ENCODE assay signal across 28 cellular contexts in the genomic region with DNA sequence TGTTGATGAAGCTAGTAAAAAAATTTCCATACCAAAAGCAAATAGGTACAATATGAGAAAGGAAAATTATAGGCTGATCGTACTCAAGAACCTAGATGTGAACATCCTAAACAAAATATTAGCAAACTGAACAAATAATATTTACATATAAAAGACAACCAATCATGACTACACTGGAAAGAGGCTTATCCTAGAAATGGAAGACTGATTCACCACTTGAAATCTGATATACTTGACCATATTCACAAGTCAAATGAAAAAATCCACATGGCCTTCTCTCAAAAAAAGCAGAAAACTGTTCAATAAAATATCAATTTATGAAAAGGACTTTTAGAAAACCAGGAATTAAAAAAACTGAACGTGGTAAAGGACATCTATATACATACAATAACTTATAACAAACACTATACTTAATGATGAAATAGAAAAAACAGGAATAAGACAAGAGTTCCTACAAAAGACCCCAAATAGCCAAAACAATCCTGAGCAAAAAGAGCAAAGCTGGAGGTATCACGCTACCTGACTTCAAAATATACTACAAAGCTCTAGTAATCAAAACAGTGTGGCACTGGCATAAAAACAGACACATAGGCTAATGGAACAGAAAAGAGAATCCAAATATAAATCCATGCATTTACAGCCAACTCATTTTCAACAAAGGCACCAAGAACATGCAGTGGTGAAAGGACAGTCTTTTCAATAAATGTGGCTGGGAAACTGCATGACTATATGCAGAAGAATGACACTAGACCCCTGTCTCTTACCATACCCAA. TPM values are rescaled to one million over a fixed set of nuclear protein-coding genes. Genes with fewer than 3 reads are reported as not detected.
"Had no signal": no experiment of that assay in that cellular context is flagged by ENCODE, and none has a peak within 500 bp of the region (broad histone marks: within the 10 kb centered on the region; RNA-seq: fewer than 3 reads in every experiment).

No MANE protein-coding gene starts in this region.

- H3K4me3 ChIP-seq: cardiac muscle cell, SJSA1 had no signal

- H3K36me3 Mint-ChIP-seq: activated naive CD8-positive, alpha-beta T cell had no signal

- H3K27me3 ChIP-seq: brain microvascular endothelial cell, cardiac muscle cell, SJSA1 had no signal

- H3K4me1 Mint-ChIP-seq: activated CD4-positive, alpha-beta memory T cell treated with anti-CD3 and anti-CD28 coated beads, Interleukin-2, amount 10 ng/mL, durations not matched to agents 7 days and 5 days; activated T-helper 17 cell treated with anti-CD3 and anti-CD28 coated beads, Interleukin-2, amount 50 U/mL, for 72 hours; T-helper 17 cell had no signal

- DNase-seq: activated CD4-positive, alpha-beta memory T cell treated with anti-CD3 and anti-CD28 coated beads, Interleukin-2, amount 10 ng/mL, durations not matched to agents 7 days and 5 days; activated CD4-positive, alpha-beta T cell treated with anti-CD3 and anti-CD28 coated beads, Interleukin-2, amount 50 U/mL, for 1 hour; activated CD4-positive, CD25-positive, alpha-beta regulatory T cell; activated gamma-delta T cell; activated naive CD4-positive, alpha-beta T cell treated with anti-CD3 and anti-CD28 coated beads for 36 hours; activated T-cell treated with anti-CD3 and anti-CD28 coated beads for 4 hours; activated T-cell treated with anti-CD3 and anti-CD28 coated beads, Interleukin-2, amount 50 U/mL, for 48 hours; amygdala; brain microvascular endothelial cell; Kasumi-1; NCI-H1092; NCI-H1417; NCI-H1930; NCI-H2171; NCI-H2227 treated with DMSO at 0.1 percent for 48 hours; NCI-H446 treated with DMSO at 0.1 percent for 48 hours; NCI-H526; NCI-H82; OCI-M1; SHP77; T-helper 17 cell; T-helper 9 cell had no signal

- H3K9me3 Mint-ChIP-seq: activated CD4-positive, alpha-beta memory T cell treated with anti-CD3 and anti-CD28 coated beads, Interleukin-2, amount 10 ng/mL, durations not matched to agents 7 days and 5 days; activated naive CD4-positive, alpha-beta T cell treated with anti-CD3 and anti-CD28 coated beads for 36 hours had no signal

- H3K27ac ChIP-seq: brain microvascular endothelial cell, cardiac muscle cell, SJSA1 had no signal

- H3K27ac Mint-ChIP-seq: activated CD4-positive, alpha-beta memory T cell treated with anti-CD3 and anti-CD28 coated beads, Interleukin-2, amount 10 ng/mL, durations not matched to agents 7 days and 5 days; activated naive CD4-positive, alpha-beta T cell treated with anti-CD3 and anti-CD28 coated beads for 36 hours; activated naive CD8-positive, alpha-beta T cell; activated T-helper 17 cell treated with anti-CD3 and anti-CD28 coated beads, Interleukin-2, amount 50 U/mL, for 72 hours; T-helper 17 cell had no signal

- H3K36me3 ChIP-seq: brain microvascular endothelial cell, cardiac muscle cell, SJSA1 had no signal

- ATAC-seq: activated T-helper 17 cell treated with anti-CD3 and anti-CD28 coated beads, Interleukin-2, amount 50 U/mL, for 72 hours; T-helper 17 cell had no signal

- H3K27me3 Mint-ChIP-seq: activated T-helper 17 cell treated with anti-CD3 and anti-CD28 coated beads, Interleukin-2, amount 50 U/mL, for 72 hours had no signal

- H3K4me3 Mint-ChIP-seq: activated CD4-positive, alpha-beta memory T cell treated with anti-CD3 and anti-CD28 coated beads, Interleukin-2, amount 10 ng/mL, durations not matched to agents 7 days and 5 days; activated naive CD4-positive, alpha-beta T cell treated with anti-CD3 and anti-CD28 coated beads for 36 hours; activated naive CD8-positive, alpha-beta T cell; activated T-helper 17 cell treated with anti-CD3 and anti-CD28 coated beads, Interleukin-2, amount 50 U/mL, for 72 hours; T-helper 17 cell had no signal

RNA-seq across cellular contexts. Expression of a gene that starts 29.2 kb away (rescaled TPM):
- total RNA-seq: activated CD4-positive, alpha-beta memory T cell treated with anti-CD3 and anti-CD28 coated beads, Interleukin-2, amount 10 ng/mL, durations not matched to agents 7 days and 5 days; activated CD8-positive, alpha-beta memory T cell treated with anti-CD3 and anti-CD28 coated beads for 36 hours; activated naive CD4-positive, alpha-beta T cell treated with anti-CD3 and anti-CD28 coated beads for 36 hours; activated T-helper 17 cell treated with anti-CD3 and anti-CD28 coated beads, Interleukin-2, amount 50 U/mL, for 72 hours; cardiac muscle cell; MCF 10A; T-helper 17 cell had no signal
- polyA plus RNA-seq: cardiac muscle cell had no signal

RNA-seq across cellular contexts. Expression of a gene that starts 49.8 kb away (rescaled TPM):
- total RNA-seq: activated CD4-positive, alpha-beta memory T cell treated with anti-CD3 and anti-CD28 coated beads, Interleukin-2, amount 10 ng/mL, durations not matched to agents 7 days and 5 days; activated CD8-positive, alpha-beta memory T cell treated with anti-CD3 and anti-CD28 coated beads for 36 hours; activated naive CD4-positive, alpha-beta T cell treated with anti-CD3 and anti-CD28 coated beads for 36 hours; activated T-helper 17 cell treated with anti-CD3 and anti-CD28 coated beads, Interleukin-2, amount 50 U/mL, for 72 hours; MCF 10A; SJSA1; T-helper 17 cell had no signal
